Comparison of ENCODE assay signal across 14 cellular contexts in genomic region chr11:118079507-118079906, GRCh38. TPM values are rescaled to one million over a fixed set of nuclear protein-coding genes. Genes with fewer than 3 reads are reported as not detected.
DNase-seq lines count a peak whose midpoint lies in the region; ATAC-seq and TF ChIP-seq lines count a peak whose summit lies in the region.
"Had no signal": no experiment of that assay in that cellular context is flagged by ENCODE, and none has a peak within 500 bp of the region (broad histone marks: within the 10 kb centered on the region; RNA-seq: fewer than 3 reads in every experiment).

No MANE protein-coding gene starts in this region.

- H3K4me3 ChIP-seq in colonic mucosa = peak overlapping the region; percentile 32
- no peak overlapping the region for H3K4me3 ChIP-seq in MM.1S (ENCODE audit: low read length)
- H3K4me3 ChIP-seq: GM23248 had no signal

- peak; percentile 8 for DNase-seq in activated effector memory CD4-positive, alpha-beta T cell treated with Interleukin-2 at 50 U/mL for 16 hours
- no peak for DNase-seq in activated effector memory CD4-positive, alpha-beta T cell treated with anti-CD3 and anti-CD28 coated beads, Interleukin-2, amount 50 U/mL, for 16 hours
- DNase-seq in colonic mucosa (peak; percentile 60), left colon (peak; percentile 59 to 61), NCI-H187 (lab: John Stamatoyannopoulos, UW) (no peak), MM.1S (no peak), NCI-H345 treated with DMSO at 0.1 percent for 48 hours (lab: John Stamatoyannopoulos, UW; ENCODE audit: unreplicated experiment) (no peak)
- no peak for DNase-seq in stimulated activated effector memory CD8-positive, alpha-beta T cell treated with anti-CD3 and anti-CD28 coated beads, Interleukin-12 subunit alpha, Interleukin-12 subunit beta, amount 100 ng/mL, for 72 hours (ENCODE audit: low spot score in 2 of 2)
- DNase-seq: GM23248, NCI-H1436 treated with DMSO at 0.1 percent for 48 hours had no signal

- H3K27me3 ChIP-seq in colonic mucosa (no peaks in the 10 kb centered on the region), MM.1S (replicated peaks; ENCODE audit: insufficient read depth, low read length) (no peaks in the 10 kb centered on the region)

- peak overlapping the region; percentile 88 for H3K27ac ChIP-seq in colonic mucosa
- H3K27ac ChIP-seq in MM.1S (ENCODE audit: low read length) = no peak overlapping the region
- H3K27ac ChIP-seq: GM23248 had no signal

- no peaks in the 10 kb centered on the region for H3K9me3 Mint-ChIP-seq in stimulated activated effector memory CD8-positive, alpha-beta T cell treated with anti-CD3 and anti-CD28 coated beads, Interleukin-12 subunit alpha, Interleukin-12 subunit beta, amount 100 ng/mL, for 72 hours
- H3K9me3 Mint-ChIP-seq: IgD-negative memory B cell had no signal

- TF ChIP-seq CTCF in colonic mucosa (IDR thresholded peaks at IDR 0.05) = no peak
- TF ChIP-seq CTCF in MM.1S (IDR thresholded peaks at IDR 0.05; ENCODE audit: low read length) = no peak

- no peaks in the 10 kb centered on the region for H3K36me3 Mint-ChIP-seq in stimulated activated effector memory CD8-positive, alpha-beta T cell treated with anti-CD3 and anti-CD28 coated beads, Interleukin-12 subunit alpha, Interleukin-12 subunit beta, amount 100 ng/mL, for 72 hours
- H3K36me3 Mint-ChIP-seq: IgD-negative memory B cell had no signal

- H3K4me2 ChIP-seq in MM.1S (ENCODE audit: low read depth, low read length) = no peak overlapping the region

- H3K9me3 ChIP-seq in colonic mucosa = no peaks in the 10 kb centered on the region
- no peaks in the 10 kb centered on the region for H3K9me3 ChIP-seq in MM.1S (replicated peaks; ENCODE audit: insufficient read depth, low read length)

- no peak overlapping the region for H2AFZ ChIP-seq in MM.1S (ENCODE audit: low read length)
- H2AFZ ChIP-seq: GM23248 had no signal

- ATAC-seq in left colon = peak; percentile 31
- ATAC-seq in stimulated activated effector memory CD8-positive, alpha-beta T cell treated with anti-CD3 and anti-CD28 coated beads, Interleukin-12 subunit alpha, Interleukin-12 subunit beta, amount 100 ng/mL, for 72 hours = peak; percentile 66

- intact Hi-C loops in colonic mucosa (cut with DNase I) = no loop called here
- intact Hi-C loops in left colon (cut with DNase I, micrococcal nuclease) = no loop called here

- H3K4me3 Mint-ChIP-seq in stimulated activated effector memory CD8-positive, alpha-beta T cell treated with anti-CD3 and anti-CD28 coated beads, Interleukin-12 subunit alpha, Interleukin-12 subunit beta, amount 100 ng/mL, for 72 hours = no peak overlapping the region
- H3K4me3 Mint-ChIP-seq: CD14-positive monocyte, IgD-negative memory B cell had no signal

- H3K4me1 ChIP-seq in colonic mucosa (peaks cover 8% of the 10 kb centered on the region), MM.1S (ENCODE audit: low read length) (peaks cover 11% of the 10 kb centered on the region)

- H3K9ac ChIP-seq in colonic mucosa (ENCODE audit: low read depth in 2 of 2, low read length in 2 of 2) (peak overlapping the region; percentile 51 to 96), MM.1S (ENCODE audit: low read length) (no peak overlapping the region)
- H3K9ac ChIP-seq: GM23248 had no signal

- H3F3A ChIP-seq in MM.1S (ENCODE audit: insufficient read depth, low read length) = peaks cover 6% of the 10 kb centered on the region; the same call in 1 of the 2 replicates

- H4K20me1 ChIP-seq in MM.1S (ENCODE audit: insufficient read depth, low read length) = no peaks in the 10 kb centered on the region

- H3K36me3 ChIP-seq in colonic mucosa = no peaks in the 10 kb centered on the region
- no peaks in the 10 kb centered on the region for H3K36me3 ChIP-seq in MM.1S (replicated peaks; ENCODE audit: insufficient read depth, low read length)

- H3K4me1 Mint-ChIP-seq in stimulated activated effector memory CD8-positive, alpha-beta T cell treated with anti-CD3 and anti-CD28 coated beads, Interleukin-12 subunit alpha, Interleukin-12 subunit beta, amount 100 ng/mL, for 72 hours = peaks cover 44% of the 10 kb centered on the region

- H3K9me2 ChIP-seq in MM.1S (replicated peaks; ENCODE audit: insufficient read depth, low read length) = no peaks in the 10 kb centered on the region

- peak overlapping the region; percentile 70 for H3K27ac Mint-ChIP-seq in stimulated activated effector memory CD8-positive, alpha-beta T cell treated with anti-CD3 and anti-CD28 coated beads, Interleukin-12 subunit alpha, Interleukin-12 subunit beta, amount 100 ng/mL, for 72 hours
- H3K27ac Mint-ChIP-seq: IgD-negative memory B cell had no signal

- H3K79me2 ChIP-seq in MM.1S (ENCODE audit: low read length) = no peaks in the 10 kb centered on the region

RNA-seq across cellular contexts. Expression of gene TMPRSS4, which starts 2.6 kb away (rescaled TPM):
- total RNA-seq in colonic mucosa (100 to 1,000 TPM; 309 to 344 TPM), left colon (100 to 1,000 TPM; 255 to 318 TPM)
- total RNA-seq: G401, GM23248, LHCN-M2 had no signal

RNA-seq across cellular contexts. Expression of gene SMIM35, which starts 7.3 kb away (rescaled TPM):
- total RNA-seq in colonic mucosa (not detected), left colon (under 1 TPM in 1 of 2 donors, not detected in 1; 0.08 TPM)
- total RNA-seq: G401, GM23248, LHCN-M2 had no signal

Comparison
In these comparisons a context has a peak if more than half of its experiments do, and no peak if none do; other contexts are left out.
1. DNase-seq: peak in activated effector memory CD4-positive, alpha-beta T cell treated with Interleukin-2 at 50 U/mL for 16 hours (single experiment), colonic mucosa (single experiment) and left colon (2 of 2); none in activated effector memory CD4-positive, alpha-beta T cell treated with anti-CD3 and anti-CD28 coated beads, Interleukin-2, amount 50 U/mL, for 16 hours (single experiment), stimulated activated effector memory CD8-positive, alpha-beta T cell treated with anti-CD3 and anti-CD28 coated beads, Interleukin-12 subunit alpha, Interleukin-12 subunit beta, amount 100 ng/mL, for 72 hours (0 of 2), NCI-H187 (0 of 2), MM.1S (single experiment) and NCI-H345 treated with DMSO at 0.1 percent for 48 hours (single experiment).